ENCODE assay signal across 8 cellular contexts in the genomic region with DNA sequence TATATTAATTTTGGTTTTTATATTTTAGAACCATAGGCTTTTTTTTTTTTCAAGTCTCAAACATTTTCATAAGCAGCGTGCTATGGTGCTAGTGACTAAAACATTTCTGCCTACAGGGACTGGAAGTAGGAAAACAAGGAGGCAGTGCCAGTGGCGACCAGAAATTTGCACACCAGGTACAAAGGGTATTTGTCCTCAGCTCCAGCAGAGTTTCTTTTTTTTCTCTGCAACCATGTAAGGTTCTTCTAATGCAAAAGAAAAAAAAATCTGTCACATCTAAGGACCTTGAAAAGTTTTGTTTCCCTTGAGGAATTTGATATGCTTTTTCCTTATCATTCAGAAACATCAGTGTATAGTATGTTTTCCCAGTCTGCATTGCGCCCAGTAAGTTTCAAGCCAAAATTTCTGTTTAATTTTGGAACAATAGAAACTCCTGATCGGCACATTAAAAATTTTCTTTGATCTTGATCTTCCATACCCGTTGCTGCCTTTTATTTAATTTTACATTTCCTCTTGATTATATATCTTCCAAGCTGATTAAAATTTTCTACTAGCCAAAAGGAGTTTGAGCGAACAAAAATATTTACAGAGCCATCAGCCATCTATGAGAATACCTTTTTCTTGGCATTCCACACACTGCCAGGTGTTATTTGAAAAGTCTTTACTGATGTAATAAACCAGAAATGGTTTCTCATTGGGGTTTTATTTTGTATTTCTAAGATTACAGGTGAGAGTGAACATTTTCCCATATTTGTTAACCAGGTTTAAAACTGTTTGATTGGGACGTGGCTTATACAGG. TPM values are rescaled to one million over a fixed set of nuclear protein-coding genes. Genes with fewer than 3 reads are reported as not detected.
DNase-seq lines count a peak whose midpoint lies in the region; TF ChIP-seq lines count a peak whose summit lies in the region.

No MANE protein-coding gene starts in this region.

- H3K9ac ChIP-seq in iPS-20b (ENCODE audit: low read depth, low read length): peak overlapping the region; percentile 76; the same call in 1 of the 2 replicates
- peak overlapping the region; percentile 64 to 86 (median 73) for H3K9ac ChIP-seq in subcutaneous abdominal adipose tissue (ENCODE audit: low read length in 5 of 5)

- H3K27ac ChIP-seq in iPS-20b (ENCODE audit: low read length) (peak overlapping the region; percentile 74), subcutaneous abdominal adipose tissue (ENCODE audit: low read depth, low read length) (peak overlapping the region; percentile 89)

- H3K4me3 ChIP-seq in iPS-20b (ENCODE audit: low read length) (peak overlapping the region; percentile 80), subcutaneous abdominal adipose tissue (ENCODE audit: low read depth in 1 of 5, low read length in 5 of 5) (peak overlapping the region; percentile 68 to 94 (median 88))

- POLR2A ChIA-PET in activated CD4-positive, alpha-beta memory T cell treated with anti-CD3 and anti-CD28 coated beads for 36 hours (lab: Charles Lee): interaction anchor here (0.6 to 1.9 kb wide), 5 partner anchors 10 to 599 kb away, joined by 3 to 7 read pairs (median 4); a partner anchor contains a TSS

- H3K9me3 ChIP-seq in iPS-20b (ENCODE audit: insufficient read depth, low read depth, low read length): no peaks in the 10 kb centered on the region
- H3K9me3 ChIP-seq in subcutaneous abdominal adipose tissue (ENCODE audit: control insufficient read depth in 5 of 5, low read length in 5 of 5): no peaks in the 10 kb centered on the region

- H3K4me1 Mint-ChIP-seq in T-helper 1 cell treated with Interleukin-12 subunit alpha and Interleukin-12 subunit beta and Interleukin-4 antibody, amounts not matched to agents 30 μg/mL and 1 μg/mL, for 36 hours (ENCODE audit: low read depth): peaks cover 30% of the 10 kb centered on the region
- peaks cover 31% of the 10 kb centered on the region for H3K4me1 Mint-ChIP-seq in activated CD4-positive, alpha-beta memory T cell treated with anti-CD3 and anti-CD28 coated beads for 36 hours (ENCODE audit: low read depth)

- intact Hi-C loops in activated CD4-positive, alpha-beta memory T cell treated with anti-CD3 and anti-CD28 coated beads for 36 hours (cut with micrococcal nuclease): loop anchor here (2.0 kb wide), 1 partner anchor 371 kb away; a partner anchor contains a TSS

- H3K27me3 ChIP-seq in iPS-20b (ENCODE audit: insufficient read depth, low read length): no peaks in the 10 kb centered on the region
- no peaks in the 10 kb centered on the region for H3K27me3 ChIP-seq in subcutaneous abdominal adipose tissue (ENCODE audit: control insufficient read depth in 5 of 5, insufficient read depth in 4 of 5, low read length in 5 of 5)

- peak overlapping the region; percentile 94 for H3K4me3 Mint-ChIP-seq in T-helper 1 cell treated with Interleukin-12 subunit alpha and Interleukin-12 subunit beta and Interleukin-4 antibody, amounts not matched to agents 30 μg/mL and 1 μg/mL, for 36 hours
- H3K4me3 Mint-ChIP-seq in activated CD4-positive, alpha-beta memory T cell treated with anti-CD3 and anti-CD28 coated beads for 36 hours: peak overlapping the region; percentile 75

- H3K9me3 Mint-ChIP-seq in T-helper 1 cell treated with Interleukin-12 subunit alpha and Interleukin-12 subunit beta and Interleukin-4 antibody, amounts not matched to agents 30 μg/mL and 1 μg/mL, for 36 hours: no peaks in the 10 kb centered on the region
- no peaks in the 10 kb centered on the region for H3K9me3 Mint-ChIP-seq in activated CD4-positive, alpha-beta memory T cell treated with anti-CD3 and anti-CD28 coated beads for 36 hours

- peaks cover 5% of the 10 kb centered on the region for H3K36me3 Mint-ChIP-seq in T-helper 1 cell treated with Interleukin-12 subunit alpha and Interleukin-12 subunit beta and Interleukin-4 antibody, amounts not matched to agents 30 μg/mL and 1 μg/mL, for 36 hours (ENCODE audit: low read depth)
- H3K36me3 Mint-ChIP-seq in activated CD4-positive, alpha-beta memory T cell treated with anti-CD3 and anti-CD28 coated beads for 36 hours: no peaks in the 10 kb centered on the region

- H3K4me1 ChIP-seq in iPS-20b (ENCODE audit: insufficient read depth, low read length): peaks cover 12% of the 10 kb centered on the region; the same call in 1 of the 2 replicates
- peaks cover 0 to 56% (median 45%) of the 10 kb centered on the region in 5 donors for H3K4me1 ChIP-seq in subcutaneous abdominal adipose tissue (ENCODE audit: control insufficient read depth in 5 of 5, insufficient read depth in 5 of 5, low read length in 5 of 5)

- H3K36me3 ChIP-seq in iPS-20b (ENCODE audit: insufficient read depth, low read depth, low read length) (no peaks in the 10 kb centered on the region), subcutaneous abdominal adipose tissue (ENCODE audit: control insufficient read depth in 5 of 5, insufficient read depth in 5 of 5, low read length in 5 of 5) (peaks cover 0 to 7% (median 0%) of the 10 kb centered on the region in 5 donors)

- CTCF ChIA-PET in activated CD4-positive, alpha-beta memory T cell treated with anti-CD3 and anti-CD28 coated beads for 36 hours (lab: Charles Lee): interaction anchor here (0.7 to 4.0 kb wide), 8 partner anchors 13 to 762 kb away, joined by 3 to 34 read pairs (median 4); no protein-coding TSS in a partner anchor

- H3K27ac Mint-ChIP-seq in T-helper 1 cell treated with Interleukin-12 subunit alpha and Interleukin-12 subunit beta and Interleukin-4 antibody, amounts not matched to agents 30 μg/mL and 1 μg/mL, for 36 hours: peak overlapping the region; percentile 80
- H3K27ac Mint-ChIP-seq in activated CD4-positive, alpha-beta memory T cell treated with anti-CD3 and anti-CD28 coated beads for 36 hours: no peak overlapping the region

- TF ChIP-seq CTCF in GM20000 (IDR thresholded peaks at IDR 0.05; ENCODE audit: extremely low read depth, missing control alignments): no peak

- DNase-seq in T-helper 1 cell (no peak), midbrain (lab: John Stamatoyannopoulos, UW) (no peak), GM20000 (ENCODE audit: low spot score) (no peak), NCI-H226 (no peak)
- DNase-seq in activated CD4-positive, alpha-beta memory T cell treated with anti-CD3 and anti-CD28 coated beads for 36 hours: no peak

- no peaks in the 10 kb centered on the region for H3K27me3 Mint-ChIP-seq in T-helper 1 cell treated with Interleukin-12 subunit alpha and Interleukin-12 subunit beta and Interleukin-4 antibody, amounts not matched to agents 30 μg/mL and 1 μg/mL, for 36 hours (ENCODE audit: low read depth)
- no peaks in the 10 kb centered on the region for H3K27me3 Mint-ChIP-seq in activated CD4-positive, alpha-beta memory T cell treated with anti-CD3 and anti-CD28 coated beads for 36 hours

RNA-seq across cellular contexts. Expression of a gene that starts 1.0 kb away (rescaled TPM):
- total RNA-seq in activated CD4-positive, alpha-beta memory T cell treated with anti-CD3 and anti-CD28 coated beads for 36 hours: 10 to 100 TPM; 16.4 to 16.8 TPM

RNA-seq across cellular contexts. Expression of a gene that starts 18.2 kb away (rescaled TPM):
- total RNA-seq in activated CD4-positive, alpha-beta memory T cell treated with anti-CD3 and anti-CD28 coated beads for 36 hours: 10 to 100 TPM; 21.6 to 26.8 TPM
